Comparison of ENCODE assay signal across 8 cellular contexts in the genomic region with DNA sequence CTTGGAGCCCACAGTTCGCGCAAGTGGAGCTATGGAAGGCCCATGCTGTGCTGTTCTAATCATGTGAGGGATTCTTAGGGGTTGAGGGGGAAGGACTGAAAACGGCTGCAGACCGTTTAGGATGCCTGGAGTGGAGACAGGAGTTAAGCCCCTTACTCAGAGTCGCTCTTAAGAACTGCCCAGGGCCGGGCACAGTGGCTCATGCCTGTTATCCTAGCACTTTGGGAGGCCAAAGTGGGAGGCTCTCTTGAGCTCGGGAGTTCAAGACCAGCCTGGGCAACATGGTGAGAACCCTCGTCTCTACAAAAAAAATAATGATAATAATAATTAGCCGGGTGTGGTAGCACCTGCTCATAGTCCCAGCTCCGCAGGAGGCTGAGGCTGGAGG. TPM values are rescaled to one million over a fixed set of nuclear protein-coding genes. Genes with fewer than 3 reads are reported as not detected.
A peak's percentile ranks its signal among the peaks of the same experiment; 100 is the strongest.
DNase-seq lines count a peak whose midpoint lies in the region; FAIRE-seq and TF ChIP-seq lines count a peak whose summit lies in the region.

No MANE protein-coding gene starts in this region.

- WGBS in ectodermal cell, 2 experiments: 28 to 29% methylated on average over 10 of the region's 10 CpGs

- peaks cover 27% of the 10 kb centered on the region for H3K4me1 Mint-ChIP-seq in nephron progenitor cell

- no peaks in the 10 kb centered on the region for H3K9me3 Mint-ChIP-seq in nephron progenitor cell

- H3K9me3 ChIP-seq in ectodermal cell (ENCODE audit: control insufficient read depth, low read length): no peaks in the 10 kb centered on the region

- H3K4me1 ChIP-seq in ectodermal cell (ENCODE audit: control insufficient read depth, insufficient read depth, low read length): no peaks in the 10 kb centered on the region

- FAIRE-seq in H54 (lab: Jason Lieb, UNC): no peak

- H3K36me3 ChIP-seq in BJ (ENCODE audit: control insufficient read depth, insufficient read depth, low read length) (peaks cover 1% of the 10 kb centered on the region; the same call in 1 of the 2 replicates), ectodermal cell (ENCODE audit: control insufficient read depth, insufficient read depth, low read length) (no peaks in the 10 kb centered on the region)

- no peaks in the 10 kb centered on the region for H3K27me3 Mint-ChIP-seq in nephron progenitor cell (ENCODE audit: low read depth, poor library complexity)

- H3K27me3 ChIP-seq in BJ (ENCODE audit: control insufficient read depth, insufficient read depth, low read length) (no peaks in the 10 kb centered on the region), ectodermal cell (ENCODE audit: control insufficient read depth, insufficient read depth, low read length, poor library complexity, severe bottlenecking) (peaks cover 22% of the 10 kb centered on the region)

- peak overlapping the region; percentile 98 for H3K27ac Mint-ChIP-seq in nephron progenitor cell

- no peak for DNase-seq in BJ (ENCODE audit: low read depth)
- no peak for DNase-seq in NB4 (ENCODE audit: low read depth)
- DNase-seq in nephron progenitor cell: no peak
- no peak for DNase-seq in NCI-H1436 treated with DMSO at 0.1 percent for 48 hours (lab: John Stamatoyannopoulos, UW)
- DNase-seq in stimulated activated CD8-positive, alpha-beta memory T cell treated with anti-CD3 and anti-CD28 coated beads, Interleukin-4, amount 100 ng/mL, for 48 hours: no peak
- DNase-seq in AML-193 (lab: John Stamatoyannopoulos, UW): no peak
- DNase-seq in H54 (ENCODE audit: insufficient read length, low spot score): no peak

- H3K36me3 Mint-ChIP-seq in nephron progenitor cell (ENCODE audit: low read depth): no peaks in the 10 kb centered on the region

- H3K4me3 Mint-ChIP-seq in nephron progenitor cell: no peak overlapping the region

- CTCF ChIA-PET in BJ (lab: Yijun Ruan, JAX): interaction anchor here (1.1 to 3.8 kb wide), 3 partner anchors 12 to 68 kb away, joined by 3 to 21 read pairs (median 17); a partner anchor contains a TSS

- H3K27ac ChIP-seq in ectodermal cell (ENCODE audit: insufficient read depth, low read depth, low read length, poor library complexity, severe bottlenecking): peak overlapping the region; percentile 94

- peak overlapping the region; percentile 97 for H3K4me3 ChIP-seq in BJ (ENCODE audit: low read depth, low read length)
- peak overlapping the region; percentile 84 for H3K4me3 ChIP-seq in NB4 (ENCODE audit: low read depth, low read length)
- H3K4me3 ChIP-seq in ectodermal cell (ENCODE audit: insufficient read depth, low read depth, low read length): peak overlapping the region; percentile 93

- TF ChIP-seq CTCF in BJ (IDR thresholded peaks at IDR 0.05; ENCODE audit: insufficient read depth, low read depth, low read length) (no peak), NB4 (IDR thresholded peaks at IDR 0.05; ENCODE audit: low read depth, low read length) (no peak), nephron progenitor cell (IDR thresholded peaks at IDR 0.05) (no peak)

- TF ChIP-seq POLR2A in NB4 (IDR thresholded peaks at IDR 0.05; ENCODE audit: extremely low read depth, insufficient read length): no peak
- TF ChIP-seq POLR2A in H54 (IDR thresholded peaks at IDR 0.05; ENCODE audit: low read depth, low read length): no peak

- POLR2A ChIA-PET in BJ (lab: Charles Lee): no interaction called here

RNA-seq across cellular contexts. Expression of a gene that starts 1.1 kb away (rescaled TPM):
- polyA plus RNA-seq in BJ (2011; rRNA removed): 13.9 and 17.1 TPM in 2 replicates
- 13.2 and 16.0 TPM in 2 replicates for polyA minus RNA-seq in BJ (2011; rRNA and poly(A)+ RNA removed)
- 38.3 TPM for polyA plus RNA-seq in ectodermal cell (2013, experiment 1 of 4)
- polyA plus RNA-seq in ectodermal cell (2013, experiment 2 of 4): 31.5 TPM
- polyA plus RNA-seq in ectodermal cell (2013, experiment 3 of 4): 28.3 TPM
- 29.7 TPM for polyA plus RNA-seq in ectodermal cell (2013, experiment 4 of 4)

RNA-seq across cellular contexts. Expression of a gene that starts 13.4 kb away (rescaled TPM):
- polyA plus RNA-seq in BJ (2011; rRNA removed): 23.2 and 32.5 TPM in 2 replicates
- 18.2 and 26.6 TPM in 2 replicates for polyA minus RNA-seq in BJ (2011; rRNA and poly(A)+ RNA removed)
- 24.8 TPM for polyA plus RNA-seq in ectodermal cell (2013, experiment 1 of 4)
- 26.1 TPM for polyA plus RNA-seq in ectodermal cell (2013, experiment 2 of 4)
- 17.9 TPM for polyA plus RNA-seq in ectodermal cell (2013, experiment 3 of 4)
- 22.3 TPM for polyA plus RNA-seq in ectodermal cell (2013, experiment 4 of 4)

RNA-seq across cellular contexts. Expression of a gene that starts 19.7 kb away (rescaled TPM):
- 13.1 and 19.5 TPM in 2 replicates for polyA plus RNA-seq in BJ (2011; rRNA removed)
- 3.6 and 5.7 TPM in 2 replicates for polyA minus RNA-seq in BJ (2011; rRNA and poly(A)+ RNA removed)
- 63.6 TPM for polyA plus RNA-seq in ectodermal cell (2013, experiment 1 of 4)
- polyA plus RNA-seq in ectodermal cell (2013, experiment 2 of 4): 47.8 TPM
- polyA plus RNA-seq in ectodermal cell (2013, experiment 3 of 4): 58.8 TPM
- 66.0 TPM for polyA plus RNA-seq in ectodermal cell (2013, experiment 4 of 4)
